Comparison of ENCODE assay signal across 1 cellular context in genomic region chr15:51907136-51907862, GRCh38.
TF ChIP-seq lines count a peak whose summit lies in the region.

No MANE protein-coding gene starts in this region.

TF ChIP-seq in HCT116, 20 proteins besides CTCF, POLR2A, EP300 and RAD21 (continued from another document):
- TF ChIP-seq REST (IDR thresholded peaks at IDR 0.05; ENCODE audit: low read depth): no peak
